10 cellular contexts compared by ENCODE assay signal in genomic region chr5:31640024-31640423, GRCh38. TPM values are rescaled to one million over a fixed set of nuclear protein-coding genes. Genes with fewer than 3 reads are reported as not detected.
DNase-seq lines count a peak whose midpoint lies in the region; ATAC-seq and TF ChIP-seq lines count a peak whose summit lies in the region.
"Had no signal": no experiment of that assay in that cellular context is flagged by ENCODE, and none has a peak within 500 bp of the region (broad histone marks: within the 10 kb centered on the region; RNA-seq: fewer than 3 reads in every experiment).

No MANE protein-coding gene starts in this region.

- peak overlapping the region; percentile 23 for H3K4me3 Mint-ChIP-seq in activated CD4-positive, alpha-beta T cell treated with anti-CD3 and anti-CD28 coated beads for 36 hours
- H3K4me3 Mint-ChIP-seq in activated naive CD8-positive, alpha-beta T cell treated with anti-CD3 and anti-CD28 coated beads, Interleukin-2, amount 10 ng/mL, durations not matched to agents 7 days and 5 days: peak overlapping the region; percentile 36

- H3K27me3 ChIP-seq in smooth muscle cell (ENCODE audit: low read depth) (peaks cover 18% of the 10 kb centered on the region), sigmoid colon (no peaks in the 10 kb centered on the region)

- CTCF ChIA-PET in activated CD4-positive, alpha-beta T cell treated with anti-CD3 and anti-CD28 coated beads for 36 hours (lab: Charles Lee): interaction anchor here (1.3 kb wide), 1 partner anchor 18 kb away, joined by 3 read pairs; no protein-coding TSS in a partner anchor

- no peaks in the 10 kb centered on the region for H3K9me3 Mint-ChIP-seq in activated CD4-positive, alpha-beta T cell treated with anti-CD3 and anti-CD28 coated beads for 36 hours (ENCODE audit: low read depth)
- no peaks in the 10 kb centered on the region for H3K9me3 Mint-ChIP-seq in activated naive CD8-positive, alpha-beta T cell treated with anti-CD3 and anti-CD28 coated beads, Interleukin-2, amount 10 ng/mL, durations not matched to agents 7 days and 5 days

- POLR2A ChIA-PET in activated CD4-positive, alpha-beta T cell treated with anti-CD3 and anti-CD28 coated beads for 36 hours (lab: Charles Lee): no interaction called here
- POLR2A ChIA-PET in activated naive CD8-positive, alpha-beta T cell treated with anti-CD3 and anti-CD28 coated beads, Interleukin-2, amount 10 ng/mL, durations not matched to agents 7 days and 5 days (lab: Charles Lee): no interaction called here

- H3K36me3 ChIP-seq in smooth muscle cell (ENCODE audit: low read depth) (no peaks in the 10 kb centered on the region), sigmoid colon (no peaks in the 10 kb centered on the region)

- H3K4me1 ChIP-seq in smooth muscle cell (ENCODE audit: low read depth) (peaks cover 11% of the 10 kb centered on the region), sigmoid colon (peaks cover 0 to 17% (median 13%) of the 10 kb centered on the region in 4 donors)

- peak overlapping the region; percentile 96 for H3K4me2 ChIP-seq in smooth muscle cell

- TF ChIP-seq CTCF in smooth muscle cell (IDR thresholded peaks at IDR 0.05; ENCODE audit: borderline replicate concordance, insufficient read depth, poor library complexity, severe bottlenecking) (no peak), sigmoid colon (IDR thresholded peaks at IDR 0.05) (no peak)

- H3K4me3 ChIP-seq in iPS-11a (ENCODE audit: low read depth, low read length) (peak overlapping the region; percentile 66), smooth muscle cell (no peak overlapping the region), sigmoid colon (peak overlapping the region in 1 of 4 donors; percentile 73)

- TF ChIP-seq EP300 in sigmoid colon (IDR thresholded peaks at IDR 0.05): no peak

- H3K27me3 Mint-ChIP-seq in activated CD4-positive, alpha-beta T cell treated with anti-CD3 and anti-CD28 coated beads for 36 hours: peaks cover 17% of the 10 kb centered on the region
- H3K27me3 Mint-ChIP-seq in activated naive CD8-positive, alpha-beta T cell treated with anti-CD3 and anti-CD28 coated beads, Interleukin-2, amount 10 ng/mL, durations not matched to agents 7 days and 5 days: peaks cover 24% of the 10 kb centered on the region

- no peaks in the 10 kb centered on the region for H3K36me3 Mint-ChIP-seq in activated CD4-positive, alpha-beta T cell treated with anti-CD3 and anti-CD28 coated beads for 36 hours (ENCODE audit: low read depth)
- no peaks in the 10 kb centered on the region for H3K36me3 Mint-ChIP-seq in activated naive CD8-positive, alpha-beta T cell treated with anti-CD3 and anti-CD28 coated beads, Interleukin-2, amount 10 ng/mL, durations not matched to agents 7 days and 5 days

- ATAC-seq in activated CD4-positive, alpha-beta T cell treated with anti-CD3 and anti-CD28 coated beads for 36 hours: no peak
- no peak for ATAC-seq in activated naive CD8-positive, alpha-beta T cell treated with anti-CD3 and anti-CD28 coated beads, Interleukin-2, amount 10 ng/mL, durations not matched to agents 7 days and 5 days (ENCODE audit: low read depth)
- no peak for ATAC-seq in GM21723 (IDR thresholded peaks at IDR 0.05; ENCODE audit: unreplicated experiment)

- H3K9ac ChIP-seq in smooth muscle cell (ENCODE audit: low read depth): no peak overlapping the region

- no peak overlapping the region for H3K27ac Mint-ChIP-seq in activated CD4-positive, alpha-beta T cell treated with anti-CD3 and anti-CD28 coated beads for 36 hours
- no peak overlapping the region for H3K27ac Mint-ChIP-seq in activated naive CD8-positive, alpha-beta T cell treated with anti-CD3 and anti-CD28 coated beads, Interleukin-2, amount 10 ng/mL, durations not matched to agents 7 days and 5 days

- intact Hi-C loops in activated CD4-positive, alpha-beta T cell treated with anti-CD3 and anti-CD28 coated beads for 36 hours (cut with DNase I, micrococcal nuclease): no loop called here
- intact Hi-C loops in sigmoid colon (cut with DNase I): no loop called here

- no peaks in the 10 kb centered on the region for H4K20me1 ChIP-seq in smooth muscle cell (ENCODE audit: low read depth)

- peaks cover 16% of the 10 kb centered on the region for H3K4me1 Mint-ChIP-seq in activated CD4-positive, alpha-beta T cell treated with anti-CD3 and anti-CD28 coated beads for 36 hours
- peaks cover 3% of the 10 kb centered on the region for H3K4me1 Mint-ChIP-seq in activated naive CD8-positive, alpha-beta T cell treated with anti-CD3 and anti-CD28 coated beads, Interleukin-2, amount 10 ng/mL, durations not matched to agents 7 days and 5 days

- H3K27ac ChIP-seq in smooth muscle cell (ENCODE audit: low read depth) (no peak overlapping the region), sigmoid colon (no peak overlapping the region)

- no peak for TF ChIP-seq POLR2A in sigmoid colon (IDR thresholded peaks at IDR 0.05)

- no peaks in the 10 kb centered on the region for H3F3A ChIP-seq in smooth muscle cell (ENCODE audit: low read depth)

- H2AFZ ChIP-seq in smooth muscle cell (ENCODE audit: low read depth): no peak overlapping the region

- DNase-seq in activated CD4-positive, alpha-beta T cell treated with anti-CD3 and anti-CD28 coated beads for 36 hours: no peak
- no peak for DNase-seq in activated CD4-positive, alpha-beta T cell treated with anti-CD3 and anti-CD28 coated beads for 48 hours
- DNase-seq in activated naive CD8-positive, alpha-beta T cell treated with anti-CD3 and anti-CD28 coated beads, Interleukin-2, amount 10 ng/mL, durations not matched to agents 7 days and 5 days: no peak
- DNase-seq in smooth muscle cell (lab: John Stamatoyannopoulos, UW; ENCODE audit: unreplicated experiment) (no peak), sigmoid colon (no peak)
- no peak for DNase-seq in effector CD4-positive, alpha-beta T cell
- DNase-seq: NCI-H1417 treated with DMSO at 0.1 percent for 48 hours had no signal

- WGBS in smooth muscle cell (ENCODE audit: low lambda C conversion rate): 14% methylated on average over 9 of the region's 9 CpGs
- 19 to 49% methylated on average over 9 of the region's 9 CpGs for WGBS in sigmoid colon, 2 donors

- H3K79me2 ChIP-seq in smooth muscle cell (ENCODE audit: low read depth): no peaks in the 10 kb centered on the region

- H3K9me3 ChIP-seq in smooth muscle cell (replicated peaks; ENCODE audit: low read depth) (no peaks in the 10 kb centered on the region), sigmoid colon (no peaks in the 10 kb centered on the region)
- H3K9me3 ChIP-seq: A549 had no signal

RNA-seq across cellular contexts. Expression of gene PDZD2, which starts 1.1 kb away (rescaled TPM):
- total RNA-seq in activated CD4-positive, alpha-beta T cell treated with anti-CD3 and anti-CD28 coated beads for 36 hours: under 1 TPM; 0.04 to 0.14 TPM
- under 1 TPM; 0.14 to 0.22 TPM for total RNA-seq in activated naive CD8-positive, alpha-beta T cell treated with anti-CD3 and anti-CD28 coated beads, Interleukin-2, amount 10 ng/mL, durations not matched to agents 7 days and 5 days
- total RNA-seq in smooth muscle cell (4.1 and 5.6 TPM in 2 replicates), sigmoid colon (10 to 100 TPM in 2 of 4 donors, 1 to 10 TPM in 2; 7.1 to 11.7 (median 10.0) TPM)
- polyA plus RNA-seq in smooth muscle cell (3.2 and 6.4 TPM in 2 replicates), sigmoid colon (1 to 10 TPM; 1.2 to 2.1 (median 1.9) TPM)
